In the genomic region with DNA sequence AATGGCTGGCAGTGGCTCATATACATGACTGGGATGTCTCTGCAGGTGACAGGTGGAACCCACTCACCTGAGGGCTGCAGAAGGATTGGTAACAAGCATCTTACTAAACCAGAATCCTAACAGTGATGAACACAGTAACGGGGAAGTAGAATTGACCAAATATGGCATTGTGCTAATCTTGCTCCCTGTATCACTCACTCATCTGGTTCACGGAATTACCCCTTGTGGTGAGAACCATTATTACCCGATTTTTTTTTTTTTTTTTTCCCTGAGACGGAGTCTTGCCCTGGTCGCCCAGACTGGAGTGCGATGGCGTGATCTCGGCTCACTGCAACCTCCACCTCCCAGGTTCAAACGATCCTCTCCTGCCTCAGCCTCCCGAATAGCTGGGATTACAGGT, we compare ENCODE assay signal across 2 cellular contexts.
TF ChIP-seq lines count a peak whose summit lies in the region.

No MANE protein-coding gene starts in this region.

TF ChIP-seq in GM23338, 12 proteins besides CTCF, POLR2A, EP300 and RAD21 (continued from another document):
- TF ChIP-seq ZNF331 (CRISPR knock-in tag; IDR thresholded peaks at IDR 0.05; ENCODE audit: low read depth) = no peak

TF ChIP-seq in SK-N-SH treated with all-trans-retinoic acid at 6 μM for 48 hours, 23 proteins besides CTCF, POLR2A, EP300 and RAD21 (continued from another document):
- no peak for TF ChIP-seq POU6F1 (CRISPR knock-in tag; IDR thresholded peaks at IDR 0.05; ENCODE audit: borderline replicate concordance, low read depth)
- no peak for TF ChIP-seq TOX (CRISPR knock-in tag; IDR thresholded peaks at IDR 0.05; ENCODE audit: borderline replicate concordance)
- no peak for TF ChIP-seq ZNF565 (CRISPR knock-in tag; conservative IDR thresholded peaks at IDR 0.05; ENCODE audit: low read depth)
- TF ChIP-seq BACH2 (CRISPR knock-in tag; IDR thresholded peaks at IDR 0.05; ENCODE audit: borderline replicate concordance) = no peak
- no peak for TF ChIP-seq PATZ1 (CRISPR knock-in tag; IDR thresholded peaks at IDR 0.05; ENCODE audit: borderline replicate concordance)
- no peak for TF ChIP-seq ZC3H10 (CRISPR knock-in tag; IDR thresholded peaks at IDR 0.05)
- TF ChIP-seq ZFP3 (CRISPR knock-in tag; IDR thresholded peaks at IDR 0.05) = no peak
- no peak for TF ChIP-seq PPARA (CRISPR knock-in tag; IDR thresholded peaks at IDR 0.05; ENCODE audit: borderline replicate concordance)
